ENCODE assay signal across 22 cellular contexts in the genomic region with DNA sequence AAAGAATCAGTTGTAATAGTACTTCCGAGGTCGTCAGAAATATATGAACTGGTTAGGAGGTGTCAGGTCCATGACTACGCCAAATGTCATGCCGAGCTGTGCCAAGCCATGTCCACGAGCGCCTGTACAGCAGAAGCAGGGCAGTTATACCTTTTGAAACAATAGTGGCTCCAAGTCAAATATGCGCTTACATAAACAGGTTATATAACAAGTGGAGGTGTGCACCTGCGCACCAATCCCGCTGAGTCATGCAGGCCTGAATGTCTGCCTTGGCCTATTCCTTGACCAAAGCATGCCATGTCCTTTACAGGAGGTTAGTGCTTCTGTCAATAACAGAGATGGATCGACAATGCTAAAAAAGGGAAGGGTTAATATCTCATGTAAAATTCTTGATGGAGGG.
"Had no signal": no experiment of that assay in that cellular context is flagged by ENCODE, and none has a peak within 500 bp of the region (broad histone marks: within the 10 kb centered on the region; RNA-seq: fewer than 3 reads in every experiment).

No MANE protein-coding gene starts in this region.

- H3K27ac Mint-ChIP-seq: activated CD8-positive, alpha-beta T cell treated with anti-CD3 and anti-CD28 coated beads, Interleukin-2, amount 10 ng/mL, durations not matched to agents 7 days and 5 days; activated naive CD8-positive, alpha-beta T cell treated with anti-CD3 and anti-CD28 coated beads, Interleukin-2, amount 10 ng/mL, durations not matched to agents 7 days and 5 days; T-helper 17 cell had no signal

- FAIRE-seq: colon had no signal

- H3K27ac ChIP-seq: adrenal gland had no signal

- H3K36me3 ChIP-seq: adrenal gland had no signal

- H3K9me3 Mint-ChIP-seq: activated naive CD8-positive, alpha-beta T cell treated with anti-CD3 and anti-CD28 coated beads, Interleukin-2, amount 10 ng/mL, durations not matched to agents 7 days and 5 days had no signal

- H3K4me3 Mint-ChIP-seq: activated CD8-positive, alpha-beta T cell treated with anti-CD3 and anti-CD28 coated beads, Interleukin-2, amount 10 ng/mL, durations not matched to agents 7 days and 5 days; activated naive CD8-positive, alpha-beta T cell treated with anti-CD3 and anti-CD28 coated beads, Interleukin-2, amount 10 ng/mL, durations not matched to agents 7 days and 5 days; T-helper 17 cell had no signal

- H3K9me3 ChIP-seq: adrenal gland had no signal

- H3K36me3 Mint-ChIP-seq: activated naive CD8-positive, alpha-beta T cell treated with anti-CD3 and anti-CD28 coated beads, Interleukin-2, amount 10 ng/mL, durations not matched to agents 7 days and 5 days had no signal

- H3K4me3 ChIP-seq: adrenal gland had no signal

- ATAC-seq: activated CD4-positive, CD25-positive, alpha-beta regulatory T cell treated with anti-CD3 and anti-CD28 coated beads, Interleukin-2, amount 50 U/mL, for 24 hours; activated CD8-positive, alpha-beta T cell treated with anti-CD3 and anti-CD28 coated beads, Interleukin-2, amount 10 ng/mL, durations not matched to agents 7 days and 5 days; T-helper 17 cell had no signal

- DNase-seq: activated CD4-positive, alpha-beta T cell treated with anti-CD3 and anti-CD28 coated beads for 4 hours; activated CD4-positive, alpha-beta T cell treated with anti-CD3 and anti-CD28 coated beads, Interleukin-2, amount 50 U/mL, for 4 hours; activated CD8-positive, alpha-beta memory T cell treated with anti-CD3 and anti-CD28 coated beads, Interleukin-2, amount 50 U/mL, for 48 hours; activated CD8-positive, alpha-beta T cell treated with anti-CD3 and anti-CD28 coated beads, Interleukin-2, amount 10 ng/mL, durations not matched to agents 7 days and 5 days; activated naive CD4-positive, alpha-beta T cell treated with anti-CD3 and anti-CD28 coated beads, Interleukin-2, amount 50 U/mL, for 16 hours; activated naive CD8-positive, alpha-beta T cell treated with anti-CD3 and anti-CD28 coated beads, Interleukin-2, amount 10 ng/mL, durations not matched to agents 7 days and 5 days; activated T-cell treated with anti-CD3 and anti-CD28 coated beads, Interleukin-2, amount 50 U/mL, for 1 hour; adrenal gland; anterior cingulate cortex; cerebellar nuclear complex; MM.1S; NCI-H1105; NCI-H1436 treated with DMSO at 0.1 percent for 48 hours; NCI-H187; NCI-H2081; NCI-H446; NCI-H526 treated with DMSO at 0.1 percent for 48 hours; NCI-H82; SIG-M5; T-helper 17 cell had no signal

- H3K27me3 ChIP-seq: adrenal gland had no signal
